In genomic region chr1:209651148-209651547, GRCh38 we compare ENCODE assay signal across 8 cellular contexts. TPM values are rescaled to one million over a fixed set of nuclear protein-coding genes. Genes with fewer than 3 reads are reported as not detected.
A peak's percentile ranks its signal among the peaks of the same experiment; 100 is the strongest.
DNase-seq lines count a peak whose midpoint lies in the region; ATAC-seq, FAIRE-seq and TF ChIP-seq lines count a peak whose summit lies in the region.

No MANE protein-coding gene starts in this region.

- ATAC-seq in HG02938 (IDR thresholded peaks at IDR 0.05; ENCODE audit: unreplicated experiment) (peak; percentile 47), RWPE2 (ENCODE audit: low read depth) (peak; percentile 53)
- ATAC-seq in stimulated activated naive CD8-positive, alpha-beta T cell treated with anti-CD3 and anti-CD28 coated beads, Interleukin-15, Interleukin-2, amounts not matched to agents 100 U/mL and 50 U/mL, for 24 hours: peak; percentile 87

- no peak for TF ChIP-seq POLR2A in adrenal gland (IDR thresholded peaks at IDR 0.05)
- no peak for TF ChIP-seq POLR2A in lower leg skin (IDR thresholded peaks at IDR 0.05)

- WGBS in adrenal gland, 4 donors: 19 to 37% (median 22%) methylated on average over 3 to 5 of the region's 5 CpGs
- WGBS in lower leg skin, 2 donors: 0 to 15% methylated on average over 4 to 5 of the region's 5 CpGs

- H3K4me3 ChIP-seq in RWPE2 (ENCODE audit: severe bottlenecking) (peak overlapping the region; percentile 58), adrenal gland (no peak overlapping the region), lower leg skin (ENCODE audit: low read depth, poor library complexity, severe bottlenecking) (no peak overlapping the region)

- in situ Hi-C loops in GM13976 (cut with MboI; ENCODE audit: low sequenced_read_pairs, unreplicated experiment): no loop called here

- H3K27ac ChIP-seq in RWPE2 (ENCODE audit: poor library complexity, severe bottlenecking) (peak overlapping the region; percentile 94), adrenal gland (peak overlapping the region in 4 of 5 donors; percentile 62 to 90 (median 85))

- H3K9me3 ChIP-seq in RWPE2 (ENCODE audit: severe bottlenecking): no peaks in the 10 kb centered on the region
- no peaks in the 10 kb centered on the region for H3K9me3 ChIP-seq in adrenal gland (replicated peaks in 1 of 3)

- H3K27me3 ChIP-seq in RWPE2 (ENCODE audit: insufficient read depth, poor library complexity, severe bottlenecking) (no peaks in the 10 kb centered on the region), adrenal gland (no peaks in the 10 kb centered on the region)

- H3K4me1 ChIP-seq in RWPE2 (ENCODE audit: insufficient read depth, poor library complexity, severe bottlenecking) (peaks cover 55% of the 10 kb centered on the region), adrenal gland (replicated peaks in 1 of 2) (peaks cover 50 to 53% of the 10 kb centered on the region in 2 donors)

- TF ChIP-seq CTCF in GM13976 (IDR thresholded peaks at IDR 0.05; ENCODE audit: borderline replicate concordance, control extremely low read depth, extremely low read depth, insufficient read depth, missing control alignments): no peak
- TF ChIP-seq CTCF in RWPE2 (IDR thresholded peaks at IDR 0.05; ENCODE audit: poor library complexity, severe bottlenecking): no peak
- TF ChIP-seq CTCF in adrenal gland (IDR thresholded peaks at IDR 0.05): no peak
- no peak for TF ChIP-seq CTCF in lower leg skin (IDR thresholded peaks at IDR 0.05)
- no peak for TF ChIP-seq CTCF in D721Med (IDR thresholded peaks at IDR 0.05; ENCODE audit: insufficient read depth, missing control alignments)

- intact Hi-C loops in adrenal gland (cut with DNase I): no loop called here
- intact Hi-C loops in lower leg skin (cut with DNase I; ENCODE audit: low total_unique reads): no loop called here

- DNase-seq in GM13976 (ENCODE audit: low spot score): peak; percentile 65
- DNase-seq in RWPE2 (ENCODE audit: low spot score): no peak
- DNase-seq in adrenal gland: peak; percentile 88 to 95 (median 94)
- DNase-seq in lower leg skin (ENCODE audit: low spot score in 2 of 2): peak; percentile 80 to 94
- DNase-seq in stimulated activated naive CD8-positive, alpha-beta T cell treated with anti-CD3 and anti-CD28 coated beads, Interleukin-15, Interleukin-2, amounts not matched to agents 100 U/mL and 50 U/mL, for 24 hours: peak; percentile 75
- no peak for DNase-seq in NCI-H1048 (lab: John Stamatoyannopoulos, UW)
- DNase-seq in D721Med (ENCODE audit: insufficient read length, low spot score): no peak

- H3K36me3 ChIP-seq in RWPE2 (ENCODE audit: low read depth) (peaks cover 50% of the 10 kb centered on the region), adrenal gland (replicated peaks in 1 of 2) (no peaks in the 10 kb centered on the region)

- FAIRE-seq in D721Med (lab: Jason Lieb, UNC): no peak

RNA-seq across cellular contexts. Expression of gene LAMB3, which starts 1.1 kb away (rescaled TPM):
- 100 to 1,000 TPM in 1 of 8 donors, 10 to 100 TPM in 7; 28.7 to 117 (median 45.1) TPM for total RNA-seq in adrenal gland
- 10 to 100 TPM in 1 of 3 donors, 1 to 10 TPM in 2; 8.2 to 16.1 (median 8.6) TPM for polyA plus RNA-seq in adrenal gland
- total RNA-seq in lower leg skin: 100 to 1,000 TPM in 3 of 4 donors, 10 to 100 TPM in 1; 70.0 to 181 (median 123) TPM

RNA-seq across cellular contexts. Expression of gene G0S2, which starts 24.1 kb away (rescaled TPM):
- total RNA-seq in adrenal gland (100 to 1,000 TPM in 7 of 8 donors, 10 to 100 TPM in 1; 65.3 to 901 (median 295) TPM), lower leg skin (10 to 100 TPM in 3 of 4 donors, 1 to 10 TPM in 1; 4.9 to 68.7 (median 30.5) TPM)
- polyA plus RNA-seq in adrenal gland: 100 to 1,000 TPM in 2 of 3 donors, 10 to 100 TPM in 1; 48.5 to 504 (median 265) TPM

RNA-seq across cellular contexts. Expression of gene HSD11B1, which starts 53.5 kb away (rescaled TPM):
- total RNA-seq in adrenal gland: 10 to 100 TPM in 5 of 8 donors, 1 to 10 TPM in 3; 2.5 to 29.6 (median 11.7) TPM
- polyA plus RNA-seq in adrenal gland: 1 to 10 TPM; 4.1 to 8.2 (median 4.7) TPM
- 100 to 1,000 TPM in 1 of 4 donors, 10 to 100 TPM in 3; 37.1 to 166 (median 55.9) TPM for total RNA-seq in lower leg skin

Comparison
In these comparisons a context has a peak if more than half of its experiments do, and no peak if none do; other contexts are left out.
1. DNase-seq: peak in GM13976 (single experiment), adrenal gland (7 of 7), lower leg skin (2 of 2) and stimulated activated naive CD8-positive, alpha-beta T cell treated with anti-CD3 and anti-CD28 coated beads, Interleukin-15, Interleukin-2, amounts not matched to agents 100 U/mL and 50 U/mL, for 24 hours (single experiment); none in RWPE2 (single experiment), NCI-H1048 (single experiment) and D721Med (single experiment).
2. Peak in every context shown above with its lines, with median percentiles within 50 percentile points of each other: ATAC-seq.